Comparison of ENCODE assay signal across 8 cellular contexts in genomic region chr7:27179503-27180430, GRCh38. TPM values are rescaled to one million over a fixed set of nuclear protein-coding genes. Genes with fewer than 3 reads are reported as not detected.
DNase-seq lines count a peak whose midpoint lies in the region; ATAC-seq, FAIRE-seq and TF ChIP-seq lines count a peak whose summit lies in the region.

No MANE protein-coding gene starts in this region.

- peaks cover 0 to 6% (median 0%) of the 10 kb centered on the region in 3 donors for H3K4me1 ChIP-seq in pancreas

- H3K36me3 ChIP-seq in pancreas: no peaks in the 10 kb centered on the region

- no peak for FAIRE-seq in pancreas (lab: Jason Lieb, UNC)

- peak; percentile 59 to 76 (median 73) for ATAC-seq in pancreas
- no peak for ATAC-seq in GM21576 (IDR thresholded peaks at IDR 0.05; ENCODE audit: unreplicated experiment)

- peak; percentile 37 to 60 (median 45) for TF ChIP-seq CTCF in pancreas (IDR thresholded peaks at IDR 0.05)

- peaks cover 7 to 82% (median 25%) of the 10 kb centered on the region in 4 donors for H3K27me3 ChIP-seq in pancreas

- 8% methylated on average over 56 of the region's 56 CpGs for WGBS in pancreas, 2 donors

- intact Hi-C loops in pancreas (cut with DNase I): no loop called here

- H3K9me3 ChIP-seq in pancreas: no peaks in the 10 kb centered on the region

- H3K27ac ChIP-seq in pancreas: no peak overlapping the region

- H3K4me3 ChIP-seq in pancreas: no peak overlapping the region

- DNase-seq in NCI-H1092 (lab: John Stamatoyannopoulos, UW): peak; percentile 78
- DNase-seq in NCI-H1092 treated with DMSO at 0.1 percent for 48 hours (lab: John Stamatoyannopoulos, UW): no peak
- peak; percentile 74 for DNase-seq in NOMO-1 treated with dmso at 0.1 percent for 144 hours (lab: John Stamatoyannopoulos, UW; ENCODE audit: unreplicated experiment)
- DNase-seq in activated effector memory CD4-positive, alpha-beta T cell treated with Interleukin-2 at 50 U/mL for 16 hours: peak; percentile 37
- DNase-seq in foreskin melanocyte: peak; percentile 46
- peak in 4 of 6 donors; percentile 46 to 84 (median 58) for DNase-seq in pancreas
- no peak for DNase-seq in NCI-H2196 treated with DMSO at 0.1 percent for 48 hours (lab: John Stamatoyannopoulos, UW; ENCODE audit: unreplicated experiment)

RNA-seq across cellular contexts. Expression of gene HOXA11, which starts 5.3 kb away (rescaled TPM):
- total RNA-seq in pancreas: not detected
- not detected for polyA plus RNA-seq in pancreas

RNA-seq across cellular contexts. Expression of gene HOXA10, which starts 5.6 kb away (rescaled TPM):
- under 1 TPM in 4 of 6 donors, not detected in 2; 0.09 to 0.18 (median 0.14) TPM for total RNA-seq in pancreas
- not detected for polyA plus RNA-seq in pancreas

RNA-seq across cellular contexts. Expression of gene HOXA9, which starts 14.4 kb away (rescaled TPM):
- total RNA-seq in pancreas: under 1 TPM in 1 of 6 donors, not detected in 5; 0.13 TPM
- polyA plus RNA-seq in pancreas: under 1 TPM in 1 of 2 donors, not detected in 1; 0.09 TPM

RNA-seq across cellular contexts. Expression of gene HOXA13, which starts 20.1 kb away (rescaled TPM):
- total RNA-seq in pancreas: under 1 TPM in 1 of 6 donors, not detected in 5; 0.03 TPM
- not detected for polyA plus RNA-seq in pancreas

RNA-seq across cellular contexts. Expression of gene HOXA7, which starts 23.3 kb away (rescaled TPM):
- total RNA-seq in pancreas: under 1 TPM in 3 of 6 donors, not detected in 3; 0.06 to 0.19 (median 0.17) TPM
- polyA plus RNA-seq in pancreas: under 1 TPM; 0.15 to 0.49 TPM

Comparison
In these comparisons a context has a peak if more than half of its experiments do, and no peak if none do; other contexts are left out.
1. DNase-seq: peak in NCI-H1092 (single experiment), NOMO-1 treated with dmso at 0.1 percent for 144 hours (single experiment), activated effector memory CD4-positive, alpha-beta T cell treated with Interleukin-2 at 50 U/mL for 16 hours (single experiment), foreskin melanocyte (single experiment) and pancreas (4 of 6); none in NCI-H1092 treated with DMSO at 0.1 percent for 48 hours (single experiment) and NCI-H2196 treated with DMSO at 0.1 percent for 48 hours (single experiment).